Comparison of ENCODE assay signal across 21 cellular contexts in the genomic region with DNA sequence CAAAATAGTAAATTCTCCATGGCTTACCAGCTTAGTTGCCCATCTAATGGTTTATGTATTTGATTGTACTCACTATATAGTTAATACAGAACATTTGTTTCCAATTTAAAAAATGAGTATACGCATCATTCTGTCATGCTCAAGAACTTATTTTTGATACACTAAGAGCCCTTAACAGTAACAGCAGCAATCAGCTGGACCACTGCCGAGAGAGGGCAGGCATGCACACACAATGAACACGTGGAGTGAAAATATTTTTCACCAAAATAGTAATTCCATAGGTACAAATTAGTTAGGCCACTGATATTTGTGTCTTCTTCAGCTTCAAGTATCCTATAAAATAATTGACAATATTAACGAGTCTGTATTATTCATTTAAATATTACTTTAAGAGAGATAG.
A peak's percentile ranks its signal among the peaks of the same experiment; 100 is the strongest.
DNase-seq lines count a peak whose midpoint lies in the region; ATAC-seq and TF ChIP-seq lines count a peak whose summit lies in the region.
"Had no signal": no experiment of that assay in that cellular context is flagged by ENCODE, and none has a peak within 500 bp of the region (broad histone marks: within the 10 kb centered on the region; RNA-seq: fewer than 3 reads in every experiment).

No MANE protein-coding gene starts in this region.

- no peak for ATAC-seq in natural killer cell
- ATAC-seq in natural killer cell treated with Interleukin-12 subunit alpha and Interleukin-12 subunit beta and Interleukin-15 and Interleukin-18, amount 100 ng/mL, for 72 hours: no peak
- peak; percentile 52 for ATAC-seq in left ventricle myocardium superior
- ATAC-seq: HCT116, Panc1 had no signal

- H3K9me3 ChIP-seq in stomach (no peaks in the 10 kb centered on the region), Peyer's patch (no peaks in the 10 kb centered on the region)
- H3K9me3 ChIP-seq: SJSA1 had no signal

- no peak overlapping the region for H3K4me3 Mint-ChIP-seq in natural killer cell
- no peak overlapping the region for H3K4me3 Mint-ChIP-seq in natural killer cell treated with Interleukin-12 subunit alpha and Interleukin-12 subunit beta and Interleukin-15 and Interleukin-18, amount 100 ng/mL, for 72 hours

- H3K27ac ChIP-seq in stomach: no peak overlapping the region
- H3K27ac ChIP-seq in Peyer's patch: no peak overlapping the region
- H3K27ac ChIP-seq: BLaER1, KMS-11, SJSA1 had no signal

- H3K4me3 ChIP-seq in stomach (no peak overlapping the region), Peyer's patch (no peak overlapping the region)
- H3K4me3 ChIP-seq: BLaER1, SJSA1 had no signal

- no peaks in the 10 kb centered on the region for H3K36me3 ChIP-seq in stomach
- no peaks in the 10 kb centered on the region for H3K36me3 ChIP-seq in Peyer's patch
- H3K36me3 ChIP-seq: SJSA1 had no signal

- TF ChIP-seq CTCF in natural killer cell (IDR thresholded peaks at IDR 0.05) (no peak), stomach (IDR thresholded peaks at IDR 0.05) (no peak), Peyer's patch (IDR thresholded peaks at IDR 0.05) (no peak)

- TF ChIP-seq POLR2A in stomach (IDR thresholded peaks at IDR 0.05) (no peak), Peyer's patch (IDR thresholded peaks at IDR 0.05) (no peak)

- TF ChIP-seq EP300 in stomach (IDR thresholded peaks at IDR 0.05): no peak

- no peaks in the 10 kb centered on the region for H3K27me3 ChIP-seq in stomach
- H3K27me3 ChIP-seq in Peyer's patch: no peaks in the 10 kb centered on the region
- H3K27me3 ChIP-seq: BLaER1, SJSA1 had no signal

- DNase-seq in natural killer cell (no peak), OCI-M1 (lab: John Stamatoyannopoulos, UW) (peak; percentile 8), left ventricle myocardium superior (peak; percentile 52), stomach (peak; percentile 27), GOT3 (lab: John Stamatoyannopoulos, UW) (no peak), kidney glomerular epithelial cell (lab: John Stamatoyannopoulos, UW) (no peak), Peyer's patch (no peak)
- DNase-seq in natural killer cell treated with Interleukin-12 subunit alpha and Interleukin-12 subunit beta and Interleukin-15 and Interleukin-18, amount 100 ng/mL, for 72 hours (ENCODE audit: low spot score): no peak
- DNase-seq: Calu3; CD4-positive, alpha-beta memory T cell; DMS153; IMR-90; NCI-H1092 treated with DMSO at 0.1 percent for 48 hours; NCI-H1436 treated with DMSO at 0.1 percent for 48 hours; NCI-H1930; NCI-H510A had no signal

- 51 to 64% (median 58%) methylated on average over 4 of the region's 4 CpGs for WGBS in stomach, 5 donors

- peaks cover 67 to 72% of the 10 kb centered on the region in 2 donors for H3K4me1 Mint-ChIP-seq in natural killer cell
- peaks cover 49 to 65% of the 10 kb centered on the region in 2 donors for H3K4me1 Mint-ChIP-seq in natural killer cell treated with Interleukin-12 subunit alpha and Interleukin-12 subunit beta and Interleukin-15 and Interleukin-18, amount 100 ng/mL, for 72 hours (ENCODE audit: low read depth in 2 of 2)

- peak overlapping the region; percentile 64 to 80 for H3K27ac Mint-ChIP-seq in natural killer cell
- H3K27ac Mint-ChIP-seq in natural killer cell treated with Interleukin-12 subunit alpha and Interleukin-12 subunit beta and Interleukin-15 and Interleukin-18, amount 100 ng/mL, for 72 hours: no peak overlapping the region

- peaks cover 14% of the 10 kb centered on the region for H3K36me3 Mint-ChIP-seq in natural killer cell
- peaks cover 19% of the 10 kb centered on the region for H3K36me3 Mint-ChIP-seq in natural killer cell treated with Interleukin-12 subunit alpha and Interleukin-12 subunit beta and Interleukin-15 and Interleukin-18, amount 100 ng/mL, for 72 hours

- intact Hi-C loops in natural killer cell (cut with micrococcal nuclease): no loop called here
- intact Hi-C loops in left ventricle myocardium superior (cut with micrococcal nuclease): no loop called here
- intact Hi-C loops in stomach (cut with DNase I; ENCODE audit: low total_unique reads): no loop called here

- H3K9me3 Mint-ChIP-seq in natural killer cell: no peaks in the 10 kb centered on the region
- peaks cover 7% of the 10 kb centered on the region for H3K9me3 Mint-ChIP-seq in natural killer cell treated with Interleukin-12 subunit alpha and Interleukin-12 subunit beta and Interleukin-15 and Interleukin-18, amount 100 ng/mL, for 72 hours

- no peaks in the 10 kb centered on the region for H3K27me3 Mint-ChIP-seq in natural killer cell (ENCODE audit: low read depth in 2 of 2)
- H3K27me3 Mint-ChIP-seq in natural killer cell treated with Interleukin-12 subunit alpha and Interleukin-12 subunit beta and Interleukin-15 and Interleukin-18, amount 100 ng/mL, for 72 hours: no peaks in the 10 kb centered on the region
- H3K27me3 Mint-ChIP-seq: CD4-positive, alpha-beta memory T cell had no signal

- H3K4me1 ChIP-seq in stomach: peaks cover 5 to 61% (median 34%) of the 10 kb centered on the region in 4 donors
- H3K4me1 ChIP-seq in Peyer's patch: peaks cover 0 to 6% (median 1%) of the 10 kb centered on the region in 4 donors
- H3K4me1 ChIP-seq: SJSA1 had no signal

Comparison
In these comparisons a context has a peak if more than half of its experiments do, and no peak if none do; other contexts are left out.
1. H3K27ac Mint-ChIP-seq: peak in natural killer cell (2 of 2); none in natural killer cell treated with Interleukin-12 subunit alpha and Interleukin-12 subunit beta and Interleukin-15 and Interleukin-18, amount 100 ng/mL, for 72 hours (0 of 2).
2. DNase-seq: peak in OCI-M1 (single experiment), left ventricle myocardium superior (single experiment) and stomach (single experiment); none in natural killer cell (single experiment), natural killer cell treated with Interleukin-12 subunit alpha and Interleukin-12 subunit beta and Interleukin-15 and Interleukin-18, amount 100 ng/mL, for 72 hours (single experiment), GOT3 (single experiment), kidney glomerular epithelial cell (single experiment) and Peyer's patch (0 of 3).